Comparison of ENCODE assay signal across 24 cellular contexts in the genomic region with DNA sequence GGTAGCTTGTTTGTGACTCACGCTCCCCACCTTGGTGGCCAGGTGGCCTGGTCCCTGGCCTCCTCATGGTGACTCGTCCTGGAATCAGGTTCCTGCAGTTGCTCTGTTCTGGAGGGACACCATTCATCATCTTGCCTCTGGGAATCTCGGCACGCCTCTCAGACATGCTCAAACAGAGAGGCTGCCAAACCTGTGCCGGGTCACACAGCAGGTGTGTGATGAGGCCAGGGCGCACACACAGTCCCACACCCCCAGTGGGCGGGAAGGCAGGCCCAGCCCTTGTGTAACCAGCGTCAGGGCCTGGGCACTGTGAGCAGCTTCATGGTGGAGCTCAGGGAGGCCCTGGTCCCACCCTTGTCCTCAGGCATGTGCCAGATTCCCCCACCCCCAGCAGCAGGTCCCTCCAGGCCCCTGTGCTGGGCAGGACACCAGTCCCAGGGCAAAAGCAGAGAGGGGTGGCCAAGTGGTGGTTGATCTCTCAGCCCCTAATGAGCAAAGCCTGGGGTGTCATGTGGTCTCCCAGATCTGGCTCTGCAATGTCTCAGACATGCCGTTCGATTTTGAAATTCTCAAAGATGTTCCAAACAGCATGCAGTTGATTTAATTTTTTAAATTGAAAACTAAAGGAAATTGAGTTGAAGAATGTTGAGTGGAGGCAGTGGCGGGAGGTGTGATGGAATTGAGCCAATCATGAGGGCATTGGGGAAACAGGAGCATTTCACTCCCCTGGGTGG. TPM values are rescaled to one million over a fixed set of nuclear protein-coding genes. Genes with fewer than 3 reads are reported as not detected.
DNase-seq lines count a peak whose midpoint lies in the region; ATAC-seq and TF ChIP-seq lines count a peak whose summit lies in the region.
"Had no signal": no experiment of that assay in that cellular context is flagged by ENCODE, and none has a peak within 500 bp of the region (broad histone marks: within the 10 kb centered on the region; RNA-seq: fewer than 3 reads in every experiment).

No MANE protein-coding gene starts in this region.

- DNase-seq in PC-3, result peak; percentile 43
- peak; percentile 53 to 76 (median 63) for DNase-seq in mucosa of descending colon
- peak in 1 of 2 donors; percentile 47 for DNase-seq in upper lobe of left lung
- no peak for DNase-seq in putamen (ENCODE audit: low spot score)
- DNase-seq in NOMO-1 treated with dmso at 0.1 percent for 144 hours (lab: John Stamatoyannopoulos, UW; ENCODE audit: unreplicated experiment), result no peak
- no peak for DNase-seq in thyroid gland
- DNase-seq: activated CD4-positive, alpha-beta T cell treated with anti-CD3 and anti-CD28 coated beads, Interleukin-2, amount 50 U/mL, for 4 hours; activated CD8-positive, alpha-beta memory T cell treated with anti-CD3 and anti-CD28 coated beads, Interleukin-2, amount 50 U/mL, for 48 hours; central memory CD4-positive, alpha-beta T cell; dorsolateral prefrontal cortex; HCEC 1CT; NCI-H1092; NCI-H2029 treated with DMSO at 0.1 percent for 48 hours; NCI-H2227 treated with DMSO at 0.1 percent for 48 hours; NCI-H748 treated with DMSO at 0.1 percent for 48 hours; SHP77 treated with DMSO at 0.1 percent for 48 hours; T-helper 9 cell had no signal

- H3K27ac ChIP-seq in PC-3 (ENCODE audit: low read length) (no peak overlapping the region), upper lobe of left lung (peak overlapping the region; percentile 53 to 87 (median 85)), thyroid gland (no peak overlapping the region)
- H3K27ac ChIP-seq: ascending aorta, dorsolateral prefrontal cortex, psoas muscle had no signal

- no peaks in the 10 kb centered on the region for H3K9me3 ChIP-seq in PC-3 (ENCODE audit: low read length)
- H3K9me3 ChIP-seq in mucosa of descending colon, result peaks cover 3% of the 10 kb centered on the region
- H3K9me3 ChIP-seq in upper lobe of left lung, result peaks cover 0 to 11% (median 2%) of the 10 kb centered on the region in 4 donors
- no peaks in the 10 kb centered on the region for H3K9me3 ChIP-seq in thyroid gland

- H3K9ac ChIP-seq in PC-3 (ENCODE audit: low read length), result no peak overlapping the region

- H3K27me3 ChIP-seq in PC-3 (ENCODE audit: low read length) (no peaks in the 10 kb centered on the region), upper lobe of left lung (no peaks in the 10 kb centered on the region), thyroid gland (no peaks in the 10 kb centered on the region)
- H3K27me3 ChIP-seq: ascending aorta had no signal

- H3K4me2 ChIP-seq in PC-3 (ENCODE audit: low read length), result peak overlapping the region; percentile 50

- TF ChIP-seq CTCF in PC-3 (conservative IDR thresholded peaks at IDR 0.05; ENCODE audit: low read depth, low read length) (no peak), mucosa of descending colon (IDR thresholded peaks at IDR 0.05) (no peak), upper lobe of left lung (IDR thresholded peaks at IDR 0.05) (no peak), thyroid gland (IDR thresholded peaks at IDR 0.05) (no peak)

- POLR2A ChIA-PET in PC-3 (lab: Charles Lee; ENCODE audit: unreplicated experiment), result interaction anchor here (0.6 kb wide), 1 partner anchor 875 kb away, joined by 3 read pairs; no protein-coding TSS in a partner anchor

- H3K4me3 ChIP-seq in PC-3 (ENCODE audit: low read length) (no peak overlapping the region), mucosa of descending colon (no peak overlapping the region), upper lobe of left lung (no peak overlapping the region), thyroid gland (replicated peaks in 1 of 3) (no peak overlapping the region)
- H3K4me3 ChIP-seq: ascending aorta, dorsolateral prefrontal cortex, psoas muscle had no signal

- TF ChIP-seq POLR2A in upper lobe of left lung (IDR thresholded peaks at IDR 0.05), result no peak
- no peak for TF ChIP-seq POLR2A in thyroid gland (IDR thresholded peaks at IDR 0.05)

- H3F3A ChIP-seq in PC-3 (ENCODE audit: low read length, unreplicated experiment), result peaks cover 3% of the 10 kb centered on the region

- peaks cover 43% of the 10 kb centered on the region for H3K4me1 ChIP-seq in PC-3 (ENCODE audit: insufficient read depth, low read length)
- H3K4me1 ChIP-seq in mucosa of descending colon (ENCODE audit: low read depth), result peaks cover 51% of the 10 kb centered on the region
- H3K4me1 ChIP-seq in upper lobe of left lung, result peaks cover 31 to 76% (median 65%) of the 10 kb centered on the region in 4 donors
- peaks cover 14 to 73% of the 10 kb centered on the region in 2 donors for H3K4me1 ChIP-seq in thyroid gland
- H3K4me1 ChIP-seq: ascending aorta had no signal

- no peak for ATAC-seq in PC-3
- peak; percentile 86 for ATAC-seq in esophagus mucosa
- ATAC-seq in mucosa of descending colon, result peak; percentile 24
- ATAC-seq in upper lobe of left lung (ENCODE audit: low FRiP score in 2 of 2), result peak in 1 of 2 donors; percentile 30
- ATAC-seq: activated naive CD4-positive, alpha-beta T cell treated with anti-CD3 and anti-CD28 coated beads, Interleukin-2, amount 50 U/mL, for 72 hours; activated T-helper 17 cell treated with anti-CD3 and anti-CD28 coated beads, Interleukin-2, amount 50 U/mL, for 72 hours; left lobe of liver; psoas muscle had no signal

- intact Hi-C loops in PC-3 (cut with micrococcal nuclease) (loop anchor here (10.0 kb wide), 1 partner anchor 45 kb away; no protein-coding TSS in a partner anchor), mucosa of descending colon (cut with DNase I, micrococcal nuclease) (no loop called here), thyroid gland (cut with DNase I) (loop anchor here (5.0 kb wide), 1 partner anchor 102 kb away; no protein-coding TSS in a partner anchor)

- CTCF ChIA-PET in PC-3 (lab: Charles Lee), result no interaction called here

- no peaks in the 10 kb centered on the region for H3K79me2 ChIP-seq in PC-3 (ENCODE audit: low read length)

- no peaks in the 10 kb centered on the region for H3K36me3 ChIP-seq in PC-3 (ENCODE audit: low read depth, low read length)
- no peaks in the 10 kb centered on the region for H3K36me3 ChIP-seq in mucosa of descending colon (ENCODE audit: low read depth)
- no peaks in the 10 kb centered on the region for H3K36me3 ChIP-seq in upper lobe of left lung
- H3K36me3 ChIP-seq in thyroid gland, result no peaks in the 10 kb centered on the region
- H3K36me3 ChIP-seq: ascending aorta had no signal

- H2AFZ ChIP-seq in PC-3 (ENCODE audit: low read length), result no peak overlapping the region

- BruUV-seq in PC-3 (replicated peaks; lab: Mats Ljungman, UMichigan), result no TSS peak

- no peak for TF ChIP-seq EP300 in upper lobe of left lung (IDR thresholded peaks at IDR 0.05)

- H4K20me1 ChIP-seq in PC-3 (ENCODE audit: low read length), result no peaks in the 10 kb centered on the region

- no peaks in the 10 kb centered on the region for H3K9me2 ChIP-seq in PC-3 (replicated peaks; ENCODE audit: low read length)

- 69 to 74% methylated on average over 3 to 9 of the region's 11 CpGs for WGBS in upper lobe of left lung, 2 donors
- WGBS in thyroid gland, 2 donors, result 66 to 70% methylated on average over 3 to 8 of the region's 11 CpGs

RNA-seq across cellular contexts. Expression of a gene that starts 12.1 kb away (rescaled TPM):
- 2.9 and 6.3 TPM in 2 replicates for total RNA-seq in PC-3 (2014; rRNA removed)
- total RNA-seq in esophagus mucosa, result 18.3 TPM
- total RNA-seq in mucosa of descending colon, result 10 to 100 TPM; 30.1 to 73.2 (median 66.1) TPM
- total RNA-seq in upper lobe of left lung, result 100 to 1,000 TPM in 3 of 6 donors, 10 to 100 TPM in 3; 53.5 to 183 (median 109) TPM
- total RNA-seq in thyroid gland, result 10 to 100 TPM; 12.9 to 31.0 (median 17.4) TPM
- total RNA-seq: endothelial cell of umbilical vein had no signal

Comparison
In these comparisons a context has a peak if more than half of its experiments do, and no peak if none do; other contexts are left out.
1. DNase-seq: peak in PC-3 (single experiment) and mucosa of descending colon (3 of 3); none in putamen (single experiment), NOMO-1 treated with dmso at 0.1 percent for 144 hours (single experiment) and thyroid gland (0 of 2).
2. H3K27ac ChIP-seq: peak in upper lobe of left lung (4 of 4); none in PC-3 (single experiment) and thyroid gland (0 of 3).
3. intact Hi-C loops: an anchor here in PC-3 (10.0 kb wide) and thyroid gland (5.0 kb wide); none called in mucosa of descending colon.